In the genomic region with DNA sequence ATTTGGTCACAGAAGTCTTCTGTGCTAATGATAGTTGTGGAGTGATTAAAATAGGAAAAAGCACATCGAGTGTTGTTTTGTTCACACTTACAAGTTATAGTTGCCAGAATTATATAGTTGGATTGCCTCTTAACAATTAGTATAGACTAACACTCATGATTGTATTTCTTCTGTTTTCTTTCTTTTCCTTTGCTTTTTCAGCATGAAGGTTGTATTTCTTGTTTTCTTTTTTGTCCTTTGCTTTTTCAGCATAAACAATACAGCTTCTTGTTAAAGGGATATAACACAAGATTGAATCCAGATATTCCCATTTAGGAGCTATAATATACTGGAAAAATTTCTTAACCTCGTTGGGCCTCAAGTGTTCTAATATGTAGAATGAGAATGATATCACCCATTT, we compare ENCODE assay signal across 18 cellular contexts.
"Had no signal": no experiment of that assay in that cellular context is flagged by ENCODE, and none has a peak within 500 bp of the region (broad histone marks: within the 10 kb centered on the region; RNA-seq: fewer than 3 reads in every experiment).

No MANE protein-coding gene starts in this region.

- H3K27me3 ChIP-seq: ascending aorta, left lung, right atrium auricular region, spleen, thyroid gland had no signal

- H3K4me1 ChIP-seq: ascending aorta, prostate gland had no signal

- H3K27me3 Mint-ChIP-seq: activated naive CD4-positive, alpha-beta T cell treated with anti-CD3 and anti-CD28 coated beads, Interleukin-2, amount 50 U/mL, for 24 hours; central memory CD8-positive, alpha-beta T cell; naive thymus-derived CD4-positive, alpha-beta T cell had no signal

- ATAC-seq: activated CD4-positive, CD25-positive, alpha-beta regulatory T cell treated with anti-CD3 and anti-CD28 coated beads, Interleukin-2, amount 50 U/mL, for 24 hours; left lung; naive thymus-derived CD4-positive, alpha-beta T cell had no signal

- H3K9me3 ChIP-seq: ascending aorta, left lung, prostate gland, right atrium auricular region, spleen, thyroid gland had no signal

- H3K27ac Mint-ChIP-seq: activated naive CD4-positive, alpha-beta T cell treated with anti-CD3 and anti-CD28 coated beads, Interleukin-2, amount 50 U/mL, for 24 hours; naive thymus-derived CD4-positive, alpha-beta T cell had no signal

- H3K4me1 Mint-ChIP-seq: activated naive CD4-positive, alpha-beta T cell treated with anti-CD3 and anti-CD28 coated beads, Interleukin-2, amount 50 U/mL, for 24 hours had no signal

- H3K36me3 Mint-ChIP-seq: activated naive CD4-positive, alpha-beta T cell treated with anti-CD3 and anti-CD28 coated beads, Interleukin-2, amount 50 U/mL, for 24 hours; naive thymus-derived CD4-positive, alpha-beta T cell had no signal

- DNase-seq: activated gamma-delta T cell treated with Interleukin-2 at 50 U/mL for 16 hours; activated T-cell treated with anti-CD3 and anti-CD28 coated beads, Interleukin-2, amount 50 U/mL, for 1 hour; left lung; naive thymus-derived CD4-positive, alpha-beta T cell; spleen; stimulated activated CD4-positive, alpha-beta T cell treated with anti-CD3 and anti-CD28 coated beads, Interleukin-4, amount 100 ng/mL, for 1 hour; stimulated activated naive CD4-positive, alpha-beta T cell had no signal

- H3K27ac ChIP-seq: ascending aorta, coronary artery, epithelial cell of prostate, prostate gland, right atrium auricular region, spleen had no signal

- H3K9me3 Mint-ChIP-seq: activated naive CD4-positive, alpha-beta T cell treated with anti-CD3 and anti-CD28 coated beads, Interleukin-2, amount 50 U/mL, for 24 hours; central memory CD8-positive, alpha-beta T cell; naive thymus-derived CD4-positive, alpha-beta T cell; neural crest cell had no signal

- H3K36me3 ChIP-seq: ascending aorta, left lung, prostate gland, right atrium auricular region, spleen, thyroid gland had no signal

- H3K4me3 Mint-ChIP-seq: activated naive CD4-positive, alpha-beta T cell treated with anti-CD3 and anti-CD28 coated beads, Interleukin-2, amount 50 U/mL, for 24 hours; central memory CD8-positive, alpha-beta T cell; naive thymus-derived CD4-positive, alpha-beta T cell; neural crest cell had no signal

- H3K4me3 ChIP-seq: ascending aorta, coronary artery, left lung, lung, prostate gland, right atrium auricular region, spleen, thyroid gland had no signal
